ENCODE assay signal across 26 cellular contexts in genomic region chr10:517236-517635, GRCh38.
DNase-seq lines count a peak whose midpoint lies in the region; TF ChIP-seq lines count a peak whose summit lies in the region.
"Had no signal": no experiment of that assay in that cellular context is flagged by ENCODE, and none has a peak within 500 bp of the region (broad histone marks: within the 10 kb centered on the region; RNA-seq: fewer than 3 reads in every experiment).

No MANE protein-coding gene starts in this region.

- H3K9me3 Mint-ChIP-seq in brain = no peaks in the 10 kb centered on the region

- H3K9me3 ChIP-seq in tibial nerve = no peaks in the 10 kb centered on the region
- H3K9me3 ChIP-seq: colonic mucosa, esophagus squamous epithelium, upper lobe of left lung had no signal

- TF ChIP-seq POLR2A in tibial nerve (IDR thresholded peaks at IDR 0.05) = no peak

- H3K4me3 ChIP-seq in tibial nerve = no peak overlapping the region
- H3K4me3 ChIP-seq: colonic mucosa, esophagus squamous epithelium, GM12878, upper lobe of left lung had no signal

- TF ChIP-seq CTCF in brain (conservative IDR thresholded peaks at IDR 0.05) (peak in 1 of 2 experiments; percentile 22), tibial nerve (IDR thresholded peaks at IDR 0.05) (no peak)

- H3K36me3 Mint-ChIP-seq in brain = peaks cover 5% of the 10 kb centered on the region
- H3K36me3 Mint-ChIP-seq: CD4-positive, CD25-positive, alpha-beta regulatory T cell had no signal

- H3K4me3 Mint-ChIP-seq in brain = peak overlapping the region in 1 of 5 experiments; percentile 9
- H3K4me3 Mint-ChIP-seq: CD4-positive, CD25-positive, alpha-beta regulatory T cell had no signal

- WGBS in tibial nerve, 2 donors = 32 to 45% methylated on average over 8 of the region's 8 CpGs

- H3K27me3 ChIP-seq in tibial nerve = no peaks in the 10 kb centered on the region
- H3K27me3 ChIP-seq: brain microvascular endothelial cell, colonic mucosa, esophagus squamous epithelium, upper lobe of left lung had no signal

- peaks cover 91% of the 10 kb centered on the region for H3K4me1 Mint-ChIP-seq in brain

- TF ChIP-seq EP300 in tibial nerve (IDR thresholded peaks at IDR 0.05) = peak in 1 of 2 donors; percentile 19

- H3K27me3 Mint-ChIP-seq in brain = no peaks in the 10 kb centered on the region

- peak overlapping the region in 3 of 4 donors; percentile 10 to 76 (median 74) for H3K27ac ChIP-seq in tibial nerve
- H3K27ac ChIP-seq: brain microvascular endothelial cell, colonic mucosa, esophagus squamous epithelium, HL-60, upper lobe of left lung had no signal

- peaks cover 0 to 44% (median 2%) of the 10 kb centered on the region in 4 donors for H3K4me1 ChIP-seq in tibial nerve
- H3K4me1 ChIP-seq: colonic mucosa had no signal

- H3K27ac Mint-ChIP-seq in brain = peak overlapping the region; percentile 14 to 93 (median 83)

- peaks cover 0 to 9% (median 0%) of the 10 kb centered on the region in 3 donors for H3K36me3 ChIP-seq in tibial nerve
- H3K36me3 ChIP-seq: brain microvascular endothelial cell, colonic mucosa, esophagus squamous epithelium, upper lobe of left lung had no signal

- DNase-seq in NCI-H69 (lab: John Stamatoyannopoulos, UW) (peak; percentile 47), myocyte (ENCODE audit: low read depth) (peak; percentile 18), tibial nerve (ENCODE audit: low spot score in 2 of 2) (no peak), T-helper 2 cell (no peak), islet precursor cell (no peak), NCI-H2081 (lab: John Stamatoyannopoulos, UW) (no peak)
- DNase-seq: activated CD4-positive, alpha-beta T cell treated with anti-CD3 and anti-CD28 coated beads, Interleukin-2, amount 50 U/mL, for 48 hours; activated naive CD4-positive, alpha-beta T cell treated with Interleukin-2 at 50 U/mL for 16 hours; brain microvascular endothelial cell; CD4-positive, CD25-positive, alpha-beta regulatory T cell; colonic mucosa; EL; esophagus squamous epithelium; hippocampal formation; left colon; NCI-H1417 treated with DMSO at 0.1 percent for 48 hours; NCI-H2107; NCI-H510A; nucleus accumbens; SHP77; small intestine; stimulated activated CD4-positive, alpha-beta T cell treated with anti-CD3 and anti-CD28 coated beads, Interleukin-1b, Interleukin-23, amount 100 ng/mL, for 48 hours had no signal

Comparison
In these comparisons a context has a peak if more than half of its experiments do, and no peak if none do; other contexts are left out.
1. DNase-seq: peak in NCI-H69 (single experiment) and myocyte (single experiment); none in tibial nerve (0 of 2), T-helper 2 cell (0 of 5), islet precursor cell (single experiment) and NCI-H2081 (0 of 2).